In genomic region chr18:10197097-10197496, GRCh38 we compare ENCODE assay signal across 29 cellular contexts.
DNase-seq lines count a peak whose midpoint lies in the region; ATAC-seq and TF ChIP-seq lines count a peak whose summit lies in the region.
"Had no signal": no experiment of that assay in that cellular context is flagged by ENCODE, and none has a peak within 500 bp of the region (broad histone marks: within the 10 kb centered on the region; RNA-seq: fewer than 3 reads in every experiment).

No MANE protein-coding gene starts in this region.

- no peak overlapping the region for H3K4me3 ChIP-seq in body of pancreas
- H3K4me3 ChIP-seq: psoas muscle, smooth muscle cell, vagina had no signal

- peaks cover 0 to 2% of the 10 kb centered on the region in 2 donors for H3K4me1 Mint-ChIP-seq in effector memory CD8-positive, alpha-beta T cell (ENCODE audit: low read depth in 2 of 2)
- H3K4me1 Mint-ChIP-seq: activated B cell treated with CpG ODN at 0.5 μM for 24 hours; stimulated activated memory B cell treated with anti-CD40 and anti-IgM and Interleukin-4, amounts not matched to agents 10 μg/mL and 1 μg/mL and 100 μg/mL, for 72 hours had no signal

- no peak for TF ChIP-seq CTCF in body of pancreas (IDR thresholded peaks at IDR 0.05)

- DNase-seq in CD1c-positive myeloid dendritic cell (ENCODE audit: extremely low spot score): peak; percentile 22
- peak in 3 of 4 donors; percentile 16 to 39 (median 33) for DNase-seq in body of pancreas
- DNase-seq in left cardiac atrium: peak; percentile 57
- peak; percentile 53 for DNase-seq in myocyte (ENCODE audit: low read depth)
- no peak for DNase-seq in effector memory CD8-positive, alpha-beta T cell
- DNase-seq in stimulated activated CD4-positive, alpha-beta T cell treated with anti-CD3 and anti-CD28 coated beads, Interleukin-4, amount 100 ng/mL, for 1 hour: no peak
- DNase-seq: activated B cell treated with CpG ODN at 0.5 μM for 24 hours; activated CD4-positive, alpha-beta T cell treated with anti-CD3 and anti-CD28 coated beads, Interleukin-2, amount 50 U/mL, for 4 hours; activated CD8-positive, alpha-beta memory T cell treated with anti-CD3 and anti-CD28 coated beads, Interleukin-2, amount 50 U/mL, for 4 hours; activated naive CD4-positive, alpha-beta T cell treated with anti-CD3 and anti-CD28 coated beads, Interleukin-2, amount 50 U/mL, for 16 hours; anterior cingulate cortex; erythroblast; foreskin melanocyte; GF-D8; hippocampal formation; NCI-H1048; NCI-H1694 treated with DMSO at 0.1 percent for 48 hours; NCI-H526; RPMI8226; SK-N-SH; stimulated activated CD4-positive, alpha-beta T cell treated with anti-CD3 and anti-CD28 coated beads, Interleukin-2, amount 100 ng/mL, for 24 hours had no signal

- peak; percentile 35 for ATAC-seq in body of pancreas
- peak in 1 of 2 donors; percentile 70 for ATAC-seq in left cardiac atrium
- ATAC-seq in HG03460 (IDR thresholded peaks at IDR 0.05; ENCODE audit: unreplicated experiment): no peak
- no peak for ATAC-seq in effector memory CD8-positive, alpha-beta T cell (replicated peaks)
- no peak for ATAC-seq in GM21515 (IDR thresholded peaks at IDR 0.05; ENCODE audit: unreplicated experiment)
- ATAC-seq: HepG2; psoas muscle; stimulated activated memory B cell treated with anti-CD40 and anti-IgM and Interleukin-4, amounts not matched to agents 10 μg/mL and 1 μg/mL and 100 μg/mL, for 72 hours had no signal

- H3K27me3 Mint-ChIP-seq in effector memory CD8-positive, alpha-beta T cell: peaks cover 0 to 2% of the 10 kb centered on the region in 2 donors
- H3K27me3 Mint-ChIP-seq: activated B cell treated with CpG ODN at 0.5 μM for 24 hours; stimulated activated memory B cell treated with anti-CD40 and anti-IgM and Interleukin-4, amounts not matched to agents 10 μg/mL and 1 μg/mL and 100 μg/mL, for 72 hours had no signal

- no peaks in the 10 kb centered on the region for H3K36me3 Mint-ChIP-seq in effector memory CD8-positive, alpha-beta T cell (ENCODE audit: insufficient read depth)
- H3K36me3 Mint-ChIP-seq: stimulated activated memory B cell treated with anti-CD40 and anti-IgM and Interleukin-4, amounts not matched to agents 10 μg/mL and 1 μg/mL and 100 μg/mL, for 72 hours had no signal

- H3K36me3 ChIP-seq in body of pancreas (replicated peaks in 1 of 2; ENCODE audit: insufficient read depth in 1 of 2, low read depth in 2 of 2): no peaks in the 10 kb centered on the region
- H3K36me3 ChIP-seq: vagina had no signal

- intact Hi-C loops in body of pancreas (cut with DNase I) (no loop called here), left cardiac atrium (cut with DNase I) (no loop called here)

- no peaks in the 10 kb centered on the region for H3K9me3 Mint-ChIP-seq in effector memory CD8-positive, alpha-beta T cell
- H3K9me3 Mint-ChIP-seq: activated B cell treated with CpG ODN at 0.5 μM for 24 hours; stimulated activated memory B cell treated with anti-CD40 and anti-IgM and Interleukin-4, amounts not matched to agents 10 μg/mL and 1 μg/mL and 100 μg/mL, for 72 hours; T-helper 2 cell treated with Interferon-gamma antibody and Interleukin-4, amounts not matched to agents 5 μg/mL and 100 μg/mL, for 36 hours had no signal

- WGBS in body of pancreas, 2 donors: 37 to 40% methylated on average over 11 to 12 of the region's 12 CpGs

- TF ChIP-seq POLR2A in body of pancreas (IDR thresholded peaks at IDR 0.05): no peak

- no peaks in the 10 kb centered on the region for H3K9me3 ChIP-seq in body of pancreas
- H3K9me3 ChIP-seq: psoas muscle, SK-N-SH, vagina had no signal

- H3K4me1 ChIP-seq in body of pancreas: peaks cover 8% of the 10 kb centered on the region
- H3K4me1 ChIP-seq: psoas muscle, vagina had no signal

- H3K27ac ChIP-seq in body of pancreas: no peak overlapping the region
- H3K27ac ChIP-seq: psoas muscle, vagina had no signal

- no peak overlapping the region for H3K27ac Mint-ChIP-seq in effector memory CD8-positive, alpha-beta T cell
- H3K27ac Mint-ChIP-seq: activated B cell treated with CpG ODN at 0.5 μM for 24 hours; stimulated activated memory B cell treated with anti-CD40 and anti-IgM and Interleukin-4, amounts not matched to agents 10 μg/mL and 1 μg/mL and 100 μg/mL, for 72 hours; T-helper 2 cell treated with Interferon-gamma antibody and Interleukin-4, amounts not matched to agents 5 μg/mL and 100 μg/mL, for 36 hours had no signal

- H3K27me3 ChIP-seq in body of pancreas: no peaks in the 10 kb centered on the region
- H3K27me3 ChIP-seq: vagina had no signal

- no peak overlapping the region for H3K4me3 Mint-ChIP-seq in effector memory CD8-positive, alpha-beta T cell
- H3K4me3 Mint-ChIP-seq: activated B cell treated with CpG ODN at 0.5 μM for 24 hours; stimulated activated memory B cell treated with anti-CD40 and anti-IgM and Interleukin-4, amounts not matched to agents 10 μg/mL and 1 μg/mL and 100 μg/mL, for 72 hours; T-helper 2 cell treated with Interferon-gamma antibody and Interleukin-4, amounts not matched to agents 5 μg/mL and 100 μg/mL, for 36 hours had no signal

Comparison
In these comparisons a context has a peak if more than half of its experiments do, and no peak if none do; other contexts are left out.
1. DNase-seq: peak in CD1c-positive myeloid dendritic cell (single experiment), body of pancreas (3 of 4), left cardiac atrium (single experiment) and myocyte (single experiment); none in effector memory CD8-positive, alpha-beta T cell (0 of 3) and stimulated activated CD4-positive, alpha-beta T cell treated with anti-CD3 and anti-CD28 coated beads, Interleukin-4, amount 100 ng/mL, for 1 hour (single experiment).